Comparison of ENCODE assay signal across 16 cellular contexts in genomic region chr19:33366917-33367316, GRCh38. TPM values are rescaled to one million over a fixed set of nuclear protein-coding genes. Genes with fewer than 3 reads are reported as not detected.
DNase-seq lines count a peak whose midpoint lies in the region; ATAC-seq, FAIRE-seq and TF ChIP-seq lines count a peak whose summit lies in the region.
"Had no signal": no experiment of that assay in that cellular context is flagged by ENCODE, and none has a peak within 500 bp of the region (broad histone marks: within the 10 kb centered on the region; RNA-seq: fewer than 3 reads in every experiment).

No MANE protein-coding gene starts in this region.

- no peak overlapping the region for H3K4me3 ChIP-seq in A549
- H3K4me3 ChIP-seq in bronchial epithelial cell (ENCODE audit: low read depth, low read length): no peak overlapping the region
- no peak overlapping the region for H3K4me3 ChIP-seq in keratinocyte (ENCODE audit: control insufficient read depth in 2 of 3, extremely low read depth in 1 of 3, insufficient read depth in 2 of 3, low read depth in 1 of 3, low read length in 3 of 3)
- H3K4me3 ChIP-seq in small intestine (ENCODE audit: low read depth in 1 of 2, low read length in 2 of 2): no peak overlapping the region
- no peak overlapping the region for H3K4me3 ChIP-seq in HepG2 (replicated peaks in 1 of 3; ENCODE audit: insufficient read depth in 1 of 3, low read depth in 2 of 3, low read length in 3 of 3)
- H3K4me3 ChIP-seq: GM12878 had no signal

- H3K9ac ChIP-seq in keratinocyte (ENCODE audit: control insufficient read depth, extremely low read depth, insufficient read depth, low read length): no peak overlapping the region
- no peak overlapping the region for H3K9ac ChIP-seq in HepG2 (ENCODE audit: insufficient read depth, low read depth, low read length)

- TF ChIP-seq EP300 in A549 (IDR thresholded peaks at IDR 0.05): no peak
- no peak for TF ChIP-seq EP300 in HepG2 (IDR thresholded peaks at IDR 0.05; ENCODE audit: low read depth in 2 of 2, low read length in 2 of 2)
- TF ChIP-seq EP300 in HepG2 (CRISPR knock-in tag; IDR thresholded peaks at IDR 0.05; ENCODE audit: borderline replicate concordance): no peak

- 60% methylated on average over 5 of the region's 5 CpGs for WGBS in A549 (ENCODE audit: missing lambda C conversion rate)
- WGBS in small intestine, 3 donors: 35 to 62% (median 46%) methylated on average over 5 of the region's 5 CpGs
- WGBS in HepG2 (ENCODE audit: low lambda C conversion rate): 61% methylated on average over 5 of the region's 5 CpGs

- H3K9me1 ChIP-seq in keratinocyte (ENCODE audit: control insufficient read depth, extremely low read depth, insufficient read depth, low read length): no peaks in the 10 kb centered on the region

- CTCF ChIA-PET in A549 (lab: Yijun Ruan, JAX) (interaction anchor here (0.5 to 5.7 kb wide), 11 partner anchors 8 to 734 kb away, joined by 3 to 28 read pairs (median 5); partner anchors contain the start of gene CEBPA), HepG2 (lab: Yijun Ruan, JAX; ENCODE audit: low intra/inter-chr PET ratio, low total read pairs) (no interaction called here)

- FAIRE-seq in A549 (lab: Jason Lieb, UNC) (peak; percentile 43), bronchial epithelial cell (lab: Jason Lieb, UNC) (no peak), keratinocyte (lab: Jason Lieb, UNC) (peak; percentile 5), small intestine (lab: Jason Lieb, UNC) (no peak), HepG2 (lab: Jason Lieb, UNC) (no peak)
- FAIRE-seq: GM12878, GM18507 had no signal

- H3K36me3 ChIP-seq in bronchial epithelial cell (ENCODE audit: control insufficient read depth, insufficient read depth, low read length) (no peaks in the 10 kb centered on the region), keratinocyte (ENCODE audit: control insufficient read depth in 2 of 2, extremely low read depth in 1 of 2, insufficient read depth in 2 of 2, low read length in 2 of 2) (no peaks in the 10 kb centered on the region), small intestine (ENCODE audit: control insufficient read depth in 2 of 2, insufficient read depth in 2 of 2, low read length in 2 of 2) (no peaks in the 10 kb centered on the region), HepG2 (replicated peaks in 1 of 2; ENCODE audit: control insufficient read depth in 1 of 2, insufficient read depth in 2 of 2, low read length in 2 of 2) (no peaks in the 10 kb centered on the region)

- no TSS peak for BruUV-seq in HepG2 (replicated peaks; lab: Mats Ljungman, UMichigan)

- TF ChIP-seq RAD21 in A549 (conservative IDR thresholded peaks at IDR 0.05 in 1 of 2, IDR thresholded peaks at IDR 0.05 in 1 of 2) (no peak), HepG2 (CRISPR knock-in tag; IDR thresholded peaks at IDR 0.05) (no peak)

- H3K4me2 ChIP-seq in A549: no peak overlapping the region
- no peak overlapping the region for H3K4me2 ChIP-seq in keratinocyte (ENCODE audit: control insufficient read depth, extremely low read depth, insufficient read depth, low read depth, low read length)
- H3K4me2 ChIP-seq in HepG2 (ENCODE audit: low read depth, low read length): no peak overlapping the region

- TF ChIP-seq CTCF in A549 (IDR thresholded peaks at IDR 0.05) (no peak), bronchial epithelial cell (IDR thresholded peaks at IDR 0.05; ENCODE audit: insufficient read depth, low read length, severe bottlenecking) (no peak), keratinocyte (optimal IDR thresholded peaks at IDR 0.05 in 1 of 3, IDR thresholded peaks at IDR 0.05 in 1 of 3, conservative IDR thresholded peaks at IDR 0.05 in 1 of 3; ENCODE audit: extremely low read depth in 1 of 3, insufficient read depth in 2 of 3, low read length in 3 of 3) (no peak), HepG2 (CRISPR knock-in tag; IDR thresholded peaks at IDR 0.05) (no peak)

- DNase-seq in A549 (ENCODE audit: low read depth in 1 of 2, low spot score in 1 of 2) (no peak), bronchial epithelial cell (ENCODE audit: low read depth) (peak; percentile 29), keratinocyte (ENCODE audit: low read depth, low spot score) (no peak), small intestine (peak; percentile 51), NCI-H526 treated with DMSO at 0.1 percent for 48 hours (lab: John Stamatoyannopoulos, UW) (no peak), HepG2 (ENCODE audit: low spot score) (no peak)
- DNase-seq: 8988T; ACHN; C1 segment of cervical spinal cord; CD4-positive, alpha-beta T cell; DMS79; HCEC 1CT; HFFc6 had no signal

- intact Hi-C loops in HepG2 (cut with micrococcal nuclease; ENCODE audit: unreplicated experiment): no loop called here

- H3K4me1 ChIP-seq in A549: peaks cover 9% of the 10 kb centered on the region; the same call in 2 of the 3 replicates
- peaks cover 30% of the 10 kb centered on the region for H3K4me1 ChIP-seq in keratinocyte (ENCODE audit: control insufficient read depth, extremely low read depth, insufficient read depth, low read length)
- peaks cover 3% of the 10 kb centered on the region in 2 donors for H3K4me1 ChIP-seq in small intestine (ENCODE audit: control insufficient read depth in 2 of 2, insufficient read depth in 1 of 2, low read depth in 1 of 2, low read length in 1 of 2)
- peaks cover 11% of the 10 kb centered on the region for H3K4me1 ChIP-seq in HepG2 (ENCODE audit: insufficient read depth, low read length)

- H3K9me3 ChIP-seq in A549 (no peaks in the 10 kb centered on the region), keratinocyte (ENCODE audit: control insufficient read depth, low read depth, low read length) (no peaks in the 10 kb centered on the region), small intestine (ENCODE audit: control insufficient read depth, low read depth) (no peaks in the 10 kb centered on the region), HepG2 (ENCODE audit: low read length) (no peaks in the 10 kb centered on the region)

- no peak overlapping the region for H2AFZ ChIP-seq in keratinocyte (ENCODE audit: control insufficient read depth, low read length)
- no peak overlapping the region for H2AFZ ChIP-seq in HepG2 (ENCODE audit: low read length)

- in situ Hi-C loops in HepG2 (cut with HindIII; ENCODE audit: extremely low pct_ligation_motif_present, low pct_unique_long_range_greater_than_20kb): no loop called here

- no peaks in the 10 kb centered on the region for H3K27me3 ChIP-seq in bronchial epithelial cell (ENCODE audit: control insufficient read depth, insufficient read depth, low read length)
- no peaks in the 10 kb centered on the region for H3K27me3 ChIP-seq in keratinocyte (ENCODE audit: control insufficient read depth, extremely low read depth, insufficient read depth, low read length)
- no peaks in the 10 kb centered on the region for H3K27me3 ChIP-seq in small intestine (ENCODE audit: control insufficient read depth in 2 of 2, insufficient read depth in 2 of 2, low read length in 2 of 2)
- no peaks in the 10 kb centered on the region; a peak in 1 of 5 replicates for H3K27me3 ChIP-seq in HepG2 (ENCODE audit: control insufficient read depth in 1 of 2, insufficient read depth in 2 of 2, low read length in 2 of 2)

- POLR2A ChIA-PET in A549 (lab: Yijun Ruan, JAX) (interaction anchor here (1.6 to 1.8 kb wide), 2 partner anchors 11 to 64 kb away, joined by 4 to 6 read pairs; partner anchors contain the start of gene CEBPA), HepG2 (lab: Yijun Ruan, JAX) (interaction anchor here (0.9 to 1.0 kb wide), 2 partner anchors 26 to 64 kb away, joined by 3 read pairs; partner anchors contain the start of gene CEBPA)

- TF ChIP-seq POLR2A in A549 (IDR thresholded peaks at IDR 0.05; ENCODE audit: low read length) (no peak), HepG2 (IDR thresholded peaks at IDR 0.05; ENCODE audit: insufficient read depth in 1 of 2, low read depth in 2 of 2, low read length in 2 of 2) (no peak)

- no peak for ATAC-seq in A549
- ATAC-seq in HepG2: no peak
- ATAC-seq in HG03432 (IDR thresholded peaks at IDR 0.05; ENCODE audit: unreplicated experiment): no peak
- ATAC-seq: GM12878 had no signal

- H3K79me2 ChIP-seq in keratinocyte (ENCODE audit: control insufficient read depth, insufficient read depth, low read length): no peaks in the 10 kb centered on the region
- H3K79me2 ChIP-seq in HepG2 (ENCODE audit: insufficient read depth, low read length): no peaks in the 10 kb centered on the region

- no peak overlapping the region for H3K27ac ChIP-seq in A549
- no peak overlapping the region for H3K27ac ChIP-seq in keratinocyte (ENCODE audit: control insufficient read depth, insufficient read depth, low read length)
- peak overlapping the region; percentile 76 for H3K27ac ChIP-seq in small intestine (ENCODE audit: low read depth in 1 of 2, low read length in 1 of 2)
- no peak overlapping the region for H3K27ac ChIP-seq in HepG2 (ENCODE audit: extremely low read length, insufficient read depth, low read length)

- dilution Hi-C loops in keratinocyte (cut with MboI; ENCODE audit: extremely low pct_ligation_motif_present, low sequenced_read_pairs): no loop called here

- no peaks in the 10 kb centered on the region for H4K20me1 ChIP-seq in keratinocyte (ENCODE audit: control insufficient read depth, extremely low read depth, insufficient read depth, low read length)
- H4K20me1 ChIP-seq in HepG2 (ENCODE audit: insufficient read depth, low read length): no peaks in the 10 kb centered on the region

RNA-seq across cellular contexts. Expression of gene CEBPG, which starts 6.6 kb away (rescaled TPM):
- polyA plus RNA-seq in A549 (2011; rRNA removed) (104 and 138 TPM in 2 replicates), A549 (2017; fragmentation: RNase III; extraction: RNeasy Plus Mini Kit Qiagen cat#74134 plus additional on column Dnase treatment) (34.0 to 35.7 TPM (median 34.3 TPM) in 3 replicates), keratinocyte (20.4 to 31.9 TPM (median 22.4 TPM) in 3 replicates), small intestine (10 to 100 TPM; 48.6 to 68.4 (median 67.1) TPM), HepG2 (2011; rRNA removed) (25.7 and 26.6 TPM in 2 replicates)
- 25.7 and 27.7 TPM in 2 replicates for polyA plus RNA-seq in A549 (2012; cell fraction: cytosol; rRNA removed)
- polyA plus RNA-seq in A549 (2012; cell fraction: nucleus; rRNA removed): 11.1 and 12.8 TPM in 2 replicates
- polyA minus RNA-seq in A549 (2011; rRNA and poly(A)+ RNA removed): 62.1 and 64.8 TPM in 2 replicates
- total RNA-seq in bronchial epithelial cell (124 and 128 TPM in 2 replicates), HepG2 (2016; rRNA removed; fragmentation: Illumina TruSeq; extraction: Trizol) (34.3 and 49.8 TPM in 2 replicates)
- polyA plus RNA-seq in keratinocyte (2011; ENCODE audit: low read depth): 41.5 TPM
- polyA plus RNA-seq in keratinocyte (2011; cell fraction: cytosol; rRNA removed): 17.4 and 26.2 TPM in 2 replicates
- polyA plus RNA-seq in keratinocyte (2011; cell fraction: nucleus; rRNA removed): 17.8 and 21.8 TPM in 2 replicates
- polyA plus RNA-seq in keratinocyte (2012; ENCODE audit: low replicate concordance): 20.3 and 41.2 TPM in 2 replicates
- polyA minus RNA-seq in keratinocyte: 6.0 to 24.1 TPM (median 14.7 TPM) in 3 replicates
- polyA minus RNA-seq in keratinocyte (2011; cell fraction: cytosol; rRNA and poly(A)+ RNA removed): 17.3 TPM
- 6.8 and 11.9 TPM in 2 replicates for polyA minus RNA-seq in keratinocyte (2011; cell fraction: nucleus; rRNA and poly(A)+ RNA removed)
- 13.2 and 14.7 TPM in 2 replicates for total RNA-seq in HepG2 (2016; cell fraction: cytosol; rRNA removed; fragmentation: Illumina TruSeq; extraction: Trizol; ENCODE audit: low read depth)
- 35.7 and 49.1 TPM in 2 replicates for total RNA-seq in HepG2 (2016; cell fraction: insoluble cytoplasmic fraction; rRNA removed; fragmentation: Illumina TruSeq; extraction: Trizol)
- total RNA-seq in HepG2 (2016; cell fraction: membrane; rRNA removed; fragmentation: Illumina TruSeq; extraction: Trizol): 37.6 and 38.8 TPM in 2 replicates
- 24.5 and 24.7 TPM in 2 replicates for total RNA-seq in HepG2 (2016; cell fraction: nucleus; rRNA removed; fragmentation: Illumina TruSeq; extraction: Trizol)
- 16.9 and 25.6 TPM in 2 replicates for polyA plus RNA-seq in HepG2 (2011; cell fraction: cytosol; rRNA removed)
- polyA plus RNA-seq in HepG2 (2011; cell fraction: nucleus; rRNA removed): 11.7 and 17.0 TPM in 2 replicates
- polyA plus RNA-seq in HepG2 (2012): 34.2 and 46.3 TPM in 2 replicates
- polyA plus RNA-seq in HepG2 (2016; cell fraction: cytosol; fragmentation: Illumina TruSeq; extraction: Trizol; ENCODE audit: low read depth): 13.2 and 15.5 TPM in 2 replicates
- 44.3 and 47.4 TPM in 2 replicates for polyA plus RNA-seq in HepG2 (2016; cell fraction: insoluble cytoplasmic fraction; fragmentation: Illumina TruSeq; extraction: Trizol; ENCODE audit: low read depth)
- 25.6 and 28.0 TPM in 2 replicates for polyA plus RNA-seq in HepG2 (2016; cell fraction: membrane; fragmentation: Illumina TruSeq; extraction: Trizol; ENCODE audit: low read depth)
- 30.5 and 35.3 TPM in 2 replicates for polyA plus RNA-seq in HepG2 (2016; cell fraction: nucleus; fragmentation: Illumina TruSeq; extraction: Trizol; ENCODE audit: insufficient read depth, low read depth)
- polyA minus RNA-seq in HepG2 (2011; rRNA and poly(A)+ RNA removed; ENCODE audit: low replicate concordance): 14.6 and 15.2 TPM in 2 replicates
- polyA minus RNA-seq in HepG2 (2011; cell fraction: cytosol; rRNA and poly(A)+ RNA removed): 18.9 and 25.7 TPM in 2 replicates
- 26.3 and 34.8 TPM in 2 replicates for polyA minus RNA-seq in HepG2 (2011; cell fraction: nucleus; rRNA and poly(A)+ RNA removed)

Comparison
In these comparisons a context has a peak if more than half of its experiments do, and no peak if none do; other contexts are left out.
1. DNase-seq: peak in bronchial epithelial cell (single experiment) and small intestine (single experiment); none in A549 (0 of 2), keratinocyte (single experiment), NCI-H526 treated with DMSO at 0.1 percent for 48 hours (single experiment) and HepG2 (single experiment).
2. H3K27ac ChIP-seq: peak in small intestine (2 of 2); none in A549 (0 of 2), keratinocyte (single experiment) and HepG2 (single experiment).